In the genomic region with DNA sequence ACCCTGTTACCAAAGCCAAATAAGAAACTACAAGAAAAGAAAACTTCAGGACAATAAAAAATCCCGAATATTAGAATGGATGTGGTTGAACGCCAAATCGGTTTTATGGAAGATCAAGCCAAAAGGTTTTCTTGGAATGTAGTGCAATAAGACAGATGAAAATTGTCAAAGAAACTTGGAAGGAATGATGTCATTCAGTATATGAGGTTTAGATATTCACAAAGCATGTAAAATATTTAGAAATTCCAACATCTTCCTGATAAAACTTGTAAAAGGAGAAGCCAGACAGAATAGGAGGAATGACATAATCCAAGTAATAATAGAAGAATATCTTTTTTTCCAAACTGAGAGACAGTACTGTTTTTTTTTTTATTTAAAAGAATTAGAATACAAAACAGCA, we compare ENCODE assay signal across 6 cellular contexts.
"Had no signal": no experiment of that assay in that cellular context is flagged by ENCODE, and none has a peak within 500 bp of the region (broad histone marks: within the 10 kb centered on the region; RNA-seq: fewer than 3 reads in every experiment).

No MANE protein-coding gene starts in this region.

- H3K4me3 ChIP-seq: GM23338 had no signal

- FAIRE-seq: H54, HTR-8/SVneo had no signal

- DNase-seq: H9, HCEC 1CT, KBM-7 had no signal
